In genomic region chr20:57118964-57119363, GRCh38 we compare ENCODE assay signal across 28 cellular contexts.
"Had no signal": no experiment of that assay in that cellular context is flagged by ENCODE, and none has a peak within 500 bp of the region (broad histone marks: within the 10 kb centered on the region; RNA-seq: fewer than 3 reads in every experiment).

No MANE protein-coding gene starts in this region.

- H3K27me3 ChIP-seq: colonic mucosa, gastrocnemius medialis had no signal

- DNase-seq: colonic mucosa; cortex of kidney; dermis blood vessel endothelial cell; dorsolateral prefrontal cortex; effector CD4-positive, alpha-beta T cell; effector CD8-positive, alpha-beta T cell; effector memory CD4-positive, alpha-beta T cell; effector memory CD8-positive, alpha-beta T cell; endodermal cell; erythroblast; esophagus squamous epithelium; foreskin fibroblast; foreskin keratinocyte; foreskin melanocyte; gastrocnemius medialis; glutamatergic neuron; head of caudate nucleus; heart left ventricle; heart right ventricle had no signal

- H3K36me3 ChIP-seq: colonic mucosa, esophagus muscularis mucosa, esophagus squamous epithelium, gastrocnemius medialis, gastroesophageal sphincter, heart left ventricle, heart right ventricle had no signal

- FAIRE-seq: colon, endometrium, endothelial cell of umbilical vein, frontal cortex had no signal

- H3K4me3 ChIP-seq: colonic mucosa, coronary artery, dorsolateral prefrontal cortex, esophagus muscularis mucosa, esophagus squamous epithelium, gastrocnemius medialis, gastroesophageal sphincter, heart left ventricle, heart right ventricle had no signal

- H3K9me3 ChIP-seq: colonic mucosa, esophagus squamous epithelium, gastrocnemius medialis had no signal

- H3K27ac ChIP-seq: colonic mucosa, coronary artery, dorsolateral prefrontal cortex, epithelial cell of prostate, esophagus muscularis mucosa, esophagus squamous epithelium, foreskin keratinocyte, gastrocnemius medialis, gastroesophageal sphincter, heart left ventricle, heart right ventricle had no signal

- ATAC-seq: effector memory CD8-positive, alpha-beta T cell; esophagus mucosa; foreskin keratinocyte; gastrocnemius medialis; gastroesophageal sphincter; heart left ventricle; heart right ventricle had no signal

- H3K4me1 ChIP-seq: colonic mucosa, esophagus muscularis mucosa, esophagus squamous epithelium, foreskin keratinocyte, gastrocnemius medialis, gastroesophageal sphincter, heart left ventricle, heart right ventricle had no signal
